Comparison of ENCODE assay signal across 11 cellular contexts in the genomic region with DNA sequence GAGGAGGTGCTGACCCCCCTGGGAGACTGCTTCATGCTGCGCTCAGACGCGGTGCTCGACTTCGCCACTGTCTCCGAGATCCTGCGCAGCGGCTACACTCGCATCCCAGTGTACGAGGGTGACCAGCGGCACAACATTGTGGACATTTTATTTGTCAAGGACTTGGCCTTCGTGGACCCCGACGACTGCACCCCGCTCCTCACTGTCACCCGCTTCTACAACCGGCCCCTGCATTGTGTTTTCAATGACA. TPM values are rescaled to one million over a fixed set of nuclear protein-coding genes. Genes with fewer than 3 reads are reported as not detected.
DNase-seq lines count a peak whose midpoint lies in the region; ATAC-seq and TF ChIP-seq lines count a peak whose summit lies in the region.
"Had no signal": no experiment of that assay in that cellular context is flagged by ENCODE, and none has a peak within 500 bp of the region (broad histone marks: within the 10 kb centered on the region; RNA-seq: fewer than 3 reads in every experiment).

No MANE protein-coding gene starts in this region.

- H3K27me3 ChIP-seq in CD4-positive, alpha-beta T cell (ENCODE audit: control insufficient read depth, insufficient read depth, low read length) = peaks cover 43% of the 10 kb centered on the region
- peaks cover 0 to 6% of the 10 kb centered on the region in 2 donors for H3K27me3 ChIP-seq in naive thymus-derived CD4-positive, alpha-beta T cell (ENCODE audit: control insufficient read depth in 2 of 2, insufficient read depth in 2 of 2, low read length in 2 of 2)

- POLR2A ChIA-PET in CD4-positive, alpha-beta T cell (lab: Charles Lee) = no interaction called here
- POLR2A ChIA-PET in naive thymus-derived CD4-positive, alpha-beta T cell (lab: Charles Lee) = no interaction called here

- no peak for DNase-seq in CD4-positive, alpha-beta T cell
- DNase-seq in HFF-Myc (ENCODE audit: extremely low read depth, low read depth) (no peak), A172 (ENCODE audit: low spot score) (no peak), OCI-M1 (lab: John Stamatoyannopoulos, UW) (no peak)
- no peak for DNase-seq in central memory CD8-positive, alpha-beta T cell (ENCODE audit: low spot score in 2 of 2)
- DNase-seq in naive thymus-derived CD4-positive, alpha-beta T cell = no peak
- DNase-seq: effector CD4-positive, alpha-beta T cell; GDM1 had no signal

- no peaks in the 10 kb centered on the region for H3K9me3 ChIP-seq in CD4-positive, alpha-beta T cell (ENCODE audit: control insufficient read depth, low read length)
- no peaks in the 10 kb centered on the region for H3K9me3 ChIP-seq in naive thymus-derived CD4-positive, alpha-beta T cell (ENCODE audit: control insufficient read depth in 2 of 3, low read length in 3 of 3)

- H3K27ac ChIP-seq in CD4-positive, alpha-beta T cell (ENCODE audit: low read depth, low read length) = no peak overlapping the region
- no peak overlapping the region for H3K27ac ChIP-seq in naive thymus-derived CD4-positive, alpha-beta T cell (ENCODE audit: low read depth, low read length)
- H3K27ac ChIP-seq: C4-2B had no signal

- H3K4me3 Mint-ChIP-seq in CD4-positive, alpha-beta T cell = peak overlapping the region; percentile 58
- H3K4me3 Mint-ChIP-seq in central memory CD8-positive, alpha-beta T cell = peak overlapping the region; percentile 31
- peak overlapping the region; percentile 11 to 71 (median 54) for H3K4me3 Mint-ChIP-seq in naive thymus-derived CD4-positive, alpha-beta T cell

- peaks cover 7% of the 10 kb centered on the region for H3K4me1 Mint-ChIP-seq in CD4-positive, alpha-beta T cell (ENCODE audit: low read depth)
- H3K4me1 Mint-ChIP-seq in central memory CD8-positive, alpha-beta T cell = no peaks in the 10 kb centered on the region
- H3K4me1 Mint-ChIP-seq in naive thymus-derived CD4-positive, alpha-beta T cell = peaks cover 0 to 26% (median 15%) of the 10 kb centered on the region in 7 donors

- no peaks in the 10 kb centered on the region for H3K36me3 ChIP-seq in naive thymus-derived CD4-positive, alpha-beta T cell (ENCODE audit: control insufficient read depth in 2 of 3, insufficient read depth in 3 of 3, low read length in 3 of 3)

- CTCF ChIA-PET in CD4-positive, alpha-beta T cell (lab: Charles Lee) = no interaction called here
- CTCF ChIA-PET in naive thymus-derived CD4-positive, alpha-beta T cell (lab: Charles Lee) = no interaction called here

- H3K36me3 Mint-ChIP-seq in CD4-positive, alpha-beta T cell (ENCODE audit: low read depth) = no peaks in the 10 kb centered on the region
- H3K36me3 Mint-ChIP-seq in central memory CD8-positive, alpha-beta T cell (ENCODE audit: insufficient read depth) = no peaks in the 10 kb centered on the region
- H3K36me3 Mint-ChIP-seq in naive thymus-derived CD4-positive, alpha-beta T cell = peaks cover 0 to 6% (median 2%) of the 10 kb centered on the region in 5 donors

- no peak for TF ChIP-seq CTCF in CD4-positive, alpha-beta T cell (IDR thresholded peaks at IDR 0.05)
- no peak for TF ChIP-seq CTCF in HFF-Myc (IDR thresholded peaks at IDR 0.05; ENCODE audit: low read depth, low read length, missing control alignments)

- no peaks in the 10 kb centered on the region for H3K9me3 Mint-ChIP-seq in CD4-positive, alpha-beta T cell
- no peaks in the 10 kb centered on the region for H3K9me3 Mint-ChIP-seq in central memory CD8-positive, alpha-beta T cell
- peaks cover 0 to 9% (median 0%) of the 10 kb centered on the region in 11 donors for H3K9me3 Mint-ChIP-seq in naive thymus-derived CD4-positive, alpha-beta T cell

- peak overlapping the region; percentile 71 for H3K4me3 ChIP-seq in HFF-Myc (replicated peaks; ENCODE audit: low read depth, low read length)
- no peak overlapping the region for H3K4me3 ChIP-seq in naive thymus-derived CD4-positive, alpha-beta T cell (ENCODE audit: low read length)

- peaks cover 56% of the 10 kb centered on the region for H3K27me3 Mint-ChIP-seq in CD4-positive, alpha-beta T cell
- H3K27me3 Mint-ChIP-seq in central memory CD8-positive, alpha-beta T cell = peaks cover 65% of the 10 kb centered on the region
- peaks cover 28 to 51% (median 45%) of the 10 kb centered on the region in 5 donors for H3K27me3 Mint-ChIP-seq in naive thymus-derived CD4-positive, alpha-beta T cell

- intact Hi-C loops in CD4-positive, alpha-beta T cell (cut with DNase I, micrococcal nuclease) = no loop called here
- intact Hi-C loops in naive thymus-derived CD4-positive, alpha-beta T cell (cut with micrococcal nuclease) = no loop called here

- H3K27ac Mint-ChIP-seq in CD4-positive, alpha-beta T cell = no peak overlapping the region
- H3K27ac Mint-ChIP-seq in central memory CD8-positive, alpha-beta T cell (ENCODE audit: low read depth) = no peak overlapping the region
- H3K27ac Mint-ChIP-seq in naive thymus-derived CD4-positive, alpha-beta T cell = no peak overlapping the region

- ATAC-seq in CD4-positive, alpha-beta T cell (ENCODE audit: poor library complexity) = no peak
- ATAC-seq in central memory CD8-positive, alpha-beta T cell (replicated peaks; ENCODE audit: extremely low read depth, poor library complexity, severe bottlenecking) = no peak
- ATAC-seq in naive thymus-derived CD4-positive, alpha-beta T cell = no peak
- ATAC-seq in HG03039 (IDR thresholded peaks at IDR 0.05; ENCODE audit: unreplicated experiment) (no peak), HG03460 (IDR thresholded peaks at IDR 0.05; ENCODE audit: unreplicated experiment) (no peak)

- no peaks in the 10 kb centered on the region for H3K4me1 ChIP-seq in naive thymus-derived CD4-positive, alpha-beta T cell (ENCODE audit: control insufficient read depth in 2 of 2, insufficient read depth in 2 of 2, low read length in 2 of 2)

RNA-seq across cellular contexts. Expression of gene CNNM1, which starts 1.4 kb away (rescaled TPM):
- total RNA-seq in CD4-positive, alpha-beta T cell = under 1 TPM; 0.16 to 0.17 TPM
- 1 to 10 TPM in 1 of 5 experiments, under 1 TPM in 4; 0.24 to 1.9 (median 0.57) TPM for total RNA-seq in naive thymus-derived CD4-positive, alpha-beta T cell
- under 1 TPM; 0.12 to 0.30 TPM for polyA plus RNA-seq in naive thymus-derived CD4-positive, alpha-beta T cell
- total RNA-seq in A172 (2014; rRNA removed; shearing (Covaris generic)) = not detected in 2 replicates
